Comparison of ENCODE assay signal across 7 cellular contexts in the genomic region with DNA sequence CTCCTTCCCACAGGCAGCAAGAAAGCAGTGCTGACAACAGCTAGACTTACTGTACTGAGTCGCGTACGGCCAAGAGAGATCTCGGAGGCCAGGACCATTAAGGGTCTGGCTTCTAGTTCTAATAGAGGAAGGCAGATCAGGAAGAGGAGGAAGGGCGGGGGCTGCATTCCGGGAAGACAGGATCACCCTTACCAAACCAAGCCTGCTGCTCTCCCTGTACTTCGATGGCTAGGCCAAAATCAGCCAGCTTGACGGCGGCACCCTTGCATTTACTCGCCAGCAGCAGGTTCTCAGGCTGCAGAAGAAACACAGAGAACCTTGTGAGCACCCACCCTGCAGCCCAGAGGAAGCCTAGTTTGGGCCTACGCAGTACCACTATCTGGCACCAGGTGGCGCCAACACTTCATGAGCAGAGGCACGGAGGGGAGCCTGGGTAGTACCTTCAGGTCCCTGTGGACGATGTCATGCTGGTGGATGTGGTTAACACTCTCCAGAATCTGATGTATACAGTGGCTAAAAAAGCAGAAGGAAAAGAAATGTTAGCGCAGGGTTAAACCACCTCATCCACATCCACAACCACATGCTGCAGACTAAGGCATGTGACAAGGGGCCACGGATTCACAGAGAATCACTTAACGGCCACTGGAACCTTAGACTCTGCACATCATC. TPM values are rescaled to one million over a fixed set of nuclear protein-coding genes. Genes with fewer than 3 reads are reported as not detected.
DNase-seq lines count a peak whose midpoint lies in the region; ATAC-seq and TF ChIP-seq lines count a peak whose summit lies in the region.

No MANE protein-coding gene starts in this region.

- no peaks in the 10 kb centered on the region for H3K9me3 ChIP-seq in ascending aorta
- H3K9me3 ChIP-seq in gastrocnemius medialis = no peaks in the 10 kb centered on the region

- ATAC-seq in HG02623 (IDR thresholded peaks at IDR 0.05; ENCODE audit: unreplicated experiment) (peak; percentile 93), gastrocnemius medialis (peak; percentile 82 to 85)

- H3K4me3 ChIP-seq in ascending aorta = no peak overlapping the region
- H3K4me3 ChIP-seq in gastrocnemius medialis = no peak overlapping the region

- peak; percentile 96 for TF ChIP-seq CTCF in GM13976 (IDR thresholded peaks at IDR 0.05; ENCODE audit: borderline replicate concordance, control extremely low read depth, extremely low read depth, insufficient read depth, missing control alignments)
- peak; percentile 98 to 100 (median 100) for TF ChIP-seq CTCF in ascending aorta (IDR thresholded peaks at IDR 0.05)
- peak; percentile 99 to 100 (median 100) for TF ChIP-seq CTCF in gastrocnemius medialis (IDR thresholded peaks at IDR 0.05 in 4 of 5, conservative IDR thresholded peaks at IDR 0.05 in 1 of 5)

- no peaks in the 10 kb centered on the region for H3K27me3 ChIP-seq in ascending aorta
- no peaks in the 10 kb centered on the region for H3K27me3 ChIP-seq in gastrocnemius medialis

- in situ Hi-C loops in GM13976 (cut with MboI; ENCODE audit: low sequenced_read_pairs, unreplicated experiment) (loop anchor here (5.0 kb wide), 1 partner anchor 33 kb away; no protein-coding TSS in a partner anchor), gastrocnemius medialis (cut with MboI; ENCODE audit: low sequenced_read_pairs in 4 of 4) (loop anchor here in 3 of 4 donors (5.0 kb wide), 1 partner anchor 33 kb away; no protein-coding TSS in a partner anchor)

- H3K27ac ChIP-seq in ascending aorta = peak overlapping the region; percentile 94
- peak overlapping the region; percentile 43 to 73 (median 44) for H3K27ac ChIP-seq in gastrocnemius medialis

- intact Hi-C loops in ascending aorta (cut with DNase I) = loop anchor here (1.0 to 2.0 kb wide), 3 partner anchors 25 to 92 kb away; a partner anchor contains a TSS
- intact Hi-C loops in gastrocnemius medialis (cut with DNase I; ENCODE audit: low total_unique reads) = loop anchor here (1.0 to 5.0 kb wide), 2 partner anchors 30 to 233 kb away; no protein-coding TSS in a partner anchor

- DNase-seq in GM13976 (ENCODE audit: low spot score) (peak; percentile 93), NCI-H1092 treated with DMSO at 0.1 percent for 48 hours (lab: John Stamatoyannopoulos, UW) (peak; percentile 19), T1000 (lab: John Stamatoyannopoulos, UW) (peak; percentile 65), ascending aorta (ENCODE audit: low spot score in 2 of 2) (peak; percentile 58 to 94), hippocampal formation (lab: John Stamatoyannopoulos, UW) (peak; percentile 73 to 75), gastrocnemius medialis (peak; percentile 58 to 74)

- H3K36me3 ChIP-seq in ascending aorta (peaks cover 59 to 61% of the 10 kb centered on the region in 2 donors), gastrocnemius medialis (peaks cover 0 to 42% of the 10 kb centered on the region in 2 donors)

- H3K4me1 ChIP-seq in ascending aorta = peaks cover 18 to 35% of the 10 kb centered on the region in 2 donors
- peaks cover 11 to 16% of the 10 kb centered on the region in 2 donors for H3K4me1 ChIP-seq in gastrocnemius medialis

- no peak for TF ChIP-seq POLR2A in gastrocnemius medialis (IDR thresholded peaks at IDR 0.05)

RNA-seq across cellular contexts. Expression of a gene that starts 25.4 kb away (rescaled TPM):
- total RNA-seq in ascending aorta (60.3 TPM), gastrocnemius medialis (10 to 100 TPM; 48.6 to 67.5 (median 51.7) TPM)

RNA-seq across cellular contexts. Expression of a gene that starts 37.6 kb away (rescaled TPM):
- 130 TPM for total RNA-seq in ascending aorta
- total RNA-seq in gastrocnemius medialis = 10 to 100 TPM in 1 of 4 donors, 1 to 10 TPM in 3; 7.8 to 21.7 (median 9.2) TPM

Comparison
In these comparisons a context has a peak if more than half of its experiments do, and no peak if none do; other contexts are left out.
1. DNase-seq: peak in every context shown above with its lines; median percentile 93 in GM13976; 76 in ascending aorta; 74 in hippocampal formation; 66 in gastrocnemius medialis; 65 in T1000; 19 in NCI-H1092 treated with DMSO at 0.1 percent for 48 hours.